In genomic region chr4:28799696-28800095, GRCh38 we compare ENCODE assay signal across 17 cellular contexts.
DNase-seq lines count a peak whose midpoint lies in the region; ATAC-seq, FAIRE-seq and TF ChIP-seq lines count a peak whose summit lies in the region.
"Had no signal": no experiment of that assay in that cellular context is flagged by ENCODE, and none has a peak within 500 bp of the region (broad histone marks: within the 10 kb centered on the region; RNA-seq: fewer than 3 reads in every experiment).

No MANE protein-coding gene starts in this region.

- intact Hi-C loops in heart right ventricle (cut with DNase I): no loop called here
- intact Hi-C loops in prostate gland (cut with DNase I): no loop called here

- H3K9me3 ChIP-seq in WERI-Rb-1 (ENCODE audit: severe bottlenecking) (no peaks in the 10 kb centered on the region), heart right ventricle (peaks cover 0 to 9% (median 0%) of the 10 kb centered on the region in 11 donors), prostate gland (no peaks in the 10 kb centered on the region)

- peaks cover 0 to 2% (median 0%) of the 10 kb centered on the region in 9 donors for H3K4me1 ChIP-seq in heart right ventricle
- no peaks in the 10 kb centered on the region for H3K4me1 ChIP-seq in prostate gland (replicated peaks)

- DNase-seq in ELF-1 (ENCODE audit: low read depth, low spot score): peak; percentile 59
- DNase-seq in WERI-Rb-1: peak; percentile 19
- peak in 1 of 2 donors; percentile 12 for DNase-seq in heart right ventricle
- DNase-seq in omental fat pad (ENCODE audit: low spot score): no peak
- no peak for DNase-seq in activated naive CD4-positive, alpha-beta T cell (lab: John Stamatoyannopoulos, UW)
- DNase-seq in H54 (ENCODE audit: insufficient read length, low spot score): no peak
- DNase-seq in prostate gland (ENCODE audit: low spot score): no peak
- DNase-seq: C1 segment of cervical spinal cord, GOT3, KBM-7, MV-4-11, NCI-H1417, NCI-H1930, NCI-H2171, NCI-H446 treated with DMSO at 0.1 percent for 48 hours, PC-9 had no signal

- TF ChIP-seq POLR2A in H54 (IDR thresholded peaks at IDR 0.05; ENCODE audit: low read depth, low read length) (no peak), prostate gland (IDR thresholded peaks at IDR 0.05) (no peak)

- FAIRE-seq in H54 (lab: Jason Lieb, UNC): no peak
- FAIRE-seq: A204.1 had no signal

- 14 to 17% methylated on average over 2 of the region's 2 CpGs for WGBS in heart right ventricle, 2 donors
- WGBS in prostate gland: 88% methylated on average over 2 of the region's 2 CpGs

- H3K27ac ChIP-seq in WERI-Rb-1 (no peak overlapping the region), heart right ventricle (peak overlapping the region in 6 of 10 donors; percentile 17 to 72 (median 66)), prostate gland (no peak overlapping the region)
- H3K27ac ChIP-seq: PC-9 had no signal

- no peak for TF ChIP-seq CTCF in WERI-Rb-1 (IDR thresholded peaks at IDR 0.05; ENCODE audit: low read depth, low read length)
- TF ChIP-seq CTCF in heart right ventricle (IDR thresholded peaks at IDR 0.05): no peak
- no peak for TF ChIP-seq CTCF in omental fat pad (IDR thresholded peaks at IDR 0.05)
- no peak for TF ChIP-seq CTCF in prostate gland (IDR thresholded peaks at IDR 0.05)

- H3K4me3 ChIP-seq in WERI-Rb-1 (ENCODE audit: low read depth, low read length): no peak overlapping the region
- H3K4me3 ChIP-seq in heart right ventricle: no peak overlapping the region
- no peak overlapping the region for H3K4me3 ChIP-seq in prostate gland
- H3K4me3 ChIP-seq: PC-9 had no signal

- H3K27me3 ChIP-seq in WERI-Rb-1 (ENCODE audit: insufficient read depth, low read depth, severe bottlenecking) (no peaks in the 10 kb centered on the region), heart right ventricle (no peaks in the 10 kb centered on the region), prostate gland (replicated peaks; ENCODE audit: insufficient read depth) (no peaks in the 10 kb centered on the region)

- H3K36me3 ChIP-seq in WERI-Rb-1: no peaks in the 10 kb centered on the region
- H3K36me3 ChIP-seq in heart right ventricle: no peaks in the 10 kb centered on the region
- H3K36me3 ChIP-seq in prostate gland: no peaks in the 10 kb centered on the region

- ATAC-seq in heart right ventricle (peak in 7 of 8 donors; percentile 38 to 98 (median 61)), omental fat pad (ENCODE audit: low FRiP score) (peak; percentile 82)

Comparison
In these comparisons a context has a peak if more than half of its experiments do, and no peak if none do; other contexts are left out.
1. DNase-seq: peak in ELF-1 (single experiment) and WERI-Rb-1 (single experiment); none in omental fat pad (single experiment), activated naive CD4-positive, alpha-beta T cell (0 of 4), H54 (single experiment) and prostate gland (single experiment).
2. H3K27ac ChIP-seq: peak in heart right ventricle (6 of 10); none in WERI-Rb-1 (single experiment) and prostate gland (0 of 2).